Comparison of ENCODE assay signal across 7 cellular contexts in genomic region chr4:143358923-143359694, GRCh38. TPM values are rescaled to one million over a fixed set of nuclear protein-coding genes. Genes with fewer than 3 reads are reported as not detected.
A peak's percentile ranks its signal among the peaks of the same experiment; 100 is the strongest.
DNase-seq lines count a peak whose midpoint lies in the region; ATAC-seq lines count a peak whose summit lies in the region.

No MANE protein-coding gene starts in this region.

- no peaks in the 10 kb centered on the region for H3K27me3 ChIP-seq in subcutaneous abdominal adipose tissue (ENCODE audit: control insufficient read depth in 5 of 5, insufficient read depth in 4 of 5, low read length in 5 of 5)

- H3K27ac Mint-ChIP-seq in activated T-cell treated with anti-CD3 and anti-CD28 coated beads, Interleukin-2, amount 50 U/mL, for 72 hours, result peak overlapping the region; percentile 81

- H3K4me1 Mint-ChIP-seq in activated T-cell treated with anti-CD3 and anti-CD28 coated beads, Interleukin-2, amount 50 U/mL, for 72 hours (ENCODE audit: low read depth), result peaks cover 51% of the 10 kb centered on the region

- H3K9me3 Mint-ChIP-seq in activated T-cell treated with anti-CD3 and anti-CD28 coated beads, Interleukin-2, amount 50 U/mL, for 72 hours, result no peaks in the 10 kb centered on the region

- peak; percentile 74 for ATAC-seq in GM18499 (IDR thresholded peaks at IDR 0.05; ENCODE audit: insufficient read depth, unreplicated experiment)
- peak; percentile 88 for ATAC-seq in GM21723 (IDR thresholded peaks at IDR 0.05; ENCODE audit: unreplicated experiment)
- ATAC-seq in activated T-cell treated with anti-CD3 and anti-CD28 coated beads, Interleukin-2, amount 50 U/mL, for 72 hours (replicated peaks in 1 of 2), result peak; percentile 84 to 86
- ATAC-seq in left ventricle myocardium superior, result peak; percentile 14

- no peaks in the 10 kb centered on the region for H3K9me3 ChIP-seq in subcutaneous abdominal adipose tissue (ENCODE audit: control insufficient read depth in 5 of 5, low read length in 5 of 5)

- in situ Hi-C loops in KBM-7 (cut with MboI; ENCODE audit: low pct_unique_long_range_greater_than_20kb, low sequenced_read_pairs), result no loop called here

- DNase-seq in KBM-7 (peak; percentile 62), left ventricle myocardium superior (no peak), pons (ENCODE audit: low spot score) (no peak)
- DNase-seq in activated T-cell treated with anti-CD3 and anti-CD28 coated beads, Interleukin-2, amount 50 U/mL, for 72 hours, result peak; percentile 52 to 59

- H3K36me3 ChIP-seq in subcutaneous abdominal adipose tissue (ENCODE audit: control insufficient read depth in 5 of 5, insufficient read depth in 5 of 5, low read length in 5 of 5), result no peaks in the 10 kb centered on the region

- intact Hi-C loops in left ventricle myocardium superior (cut with micrococcal nuclease), result no loop called here

- H3K4me1 ChIP-seq in subcutaneous abdominal adipose tissue (ENCODE audit: control insufficient read depth in 5 of 5, insufficient read depth in 5 of 5, low read length in 5 of 5), result peaks cover 2 to 51% (median 37%) of the 10 kb centered on the region in 5 donors

- H3K4me3 ChIP-seq in subcutaneous abdominal adipose tissue (ENCODE audit: low read depth in 1 of 5, low read length in 5 of 5), result peak overlapping the region in 1 of 5 donors; percentile 1

- peak overlapping the region; percentile 28 for H3K27ac ChIP-seq in subcutaneous abdominal adipose tissue (ENCODE audit: low read depth, low read length)

- no peak overlapping the region for H3K9ac ChIP-seq in subcutaneous abdominal adipose tissue (ENCODE audit: low read length in 5 of 5)

- H3K36me3 Mint-ChIP-seq in activated T-cell treated with anti-CD3 and anti-CD28 coated beads, Interleukin-2, amount 50 U/mL, for 72 hours (ENCODE audit: insufficient read depth in 2 of 2), result no peaks in the 10 kb centered on the region

- peak overlapping the region; percentile 72 to 89 for H3K4me3 Mint-ChIP-seq in activated T-cell treated with anti-CD3 and anti-CD28 coated beads, Interleukin-2, amount 50 U/mL, for 72 hours

- no peaks in the 10 kb centered on the region for H3K27me3 Mint-ChIP-seq in activated T-cell treated with anti-CD3 and anti-CD28 coated beads, Interleukin-2, amount 50 U/mL, for 72 hours (ENCODE audit: low read depth)

RNA-seq across cellular contexts. Expression of gene GAB1, which starts 22.4 kb away (rescaled TPM):
- 1 to 10 TPM; 1.5 to 1.6 TPM for total RNA-seq in activated T-cell treated with anti-CD3 and anti-CD28 coated beads, Interleukin-2, amount 50 U/mL, for 72 hours
- 90.7 TPM for total RNA-seq in left ventricle myocardium superior

Comparison
In these comparisons a context has a peak if more than half of its experiments do, and no peak if none do; other contexts are left out.
1. ATAC-seq: peak in every context shown above with its lines; median percentile 88 in GM21723; 85 in activated T-cell treated with anti-CD3 and anti-CD28 coated beads, Interleukin-2, amount 50 U/mL, for 72 hours; 74 in GM18499; 14 in left ventricle myocardium superior.
2. DNase-seq: peak in KBM-7 (single experiment) and activated T-cell treated with anti-CD3 and anti-CD28 coated beads, Interleukin-2, amount 50 U/mL, for 72 hours (2 of 2); none in left ventricle myocardium superior (single experiment) and pons (single experiment).
3. RNA of gene GAB1, which starts 22.4 kb away (total RNA-seq): 90.7 TPM in left ventricle myocardium superior (single experiment); 1.5 to 1.6 TPM in activated T-cell treated with anti-CD3 and anti-CD28 coated beads, Interleukin-2, amount 50 U/mL, for 72 hours; every median in the first group is over 10 times any median in the second.